ENCODE assay signal across 8 cellular contexts in the genomic region with DNA sequence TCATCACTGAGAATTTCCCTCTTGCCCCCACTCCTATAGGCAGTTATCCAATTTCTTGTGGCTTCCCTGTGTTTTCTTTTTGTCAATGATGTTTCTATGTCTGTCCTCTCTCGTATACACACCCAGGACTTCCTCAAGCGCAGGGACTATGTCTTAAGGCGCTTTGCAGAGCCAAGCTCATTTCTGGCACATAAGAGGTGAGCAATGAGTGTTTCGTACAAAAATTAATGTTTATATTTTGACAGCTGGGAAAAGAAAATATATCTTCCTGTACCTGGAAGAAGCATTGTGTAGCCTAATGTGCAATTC. TPM values are rescaled to one million over a fixed set of nuclear protein-coding genes. Genes with fewer than 3 reads are reported as not detected.
DNase-seq lines count a peak whose midpoint lies in the region; ATAC-seq and TF ChIP-seq lines count a peak whose summit lies in the region.

No MANE protein-coding gene starts in this region.

- TF ChIP-seq RAD21 in neural cell (conservative IDR thresholded peaks at IDR 0.05) = no peak

- no peak for TF ChIP-seq EP300 in neural cell (conservative IDR thresholded peaks at IDR 0.05; ENCODE audit: poor library complexity, severe bottlenecking)

- H3K4me3 ChIP-seq in effector memory CD4-positive, alpha-beta T cell (ENCODE audit: insufficient read depth, low read depth, low read length, poor library complexity, severe bottlenecking) = peak overlapping the region; percentile 79
- peak overlapping the region; percentile 80 for H3K4me3 ChIP-seq in neural cell (ENCODE audit: low read length)

- peak overlapping the region; percentile 99 for H3K4me2 ChIP-seq in neural cell (ENCODE audit: low read length)

- H3K9ac ChIP-seq in neural cell (ENCODE audit: low read length) = peak overlapping the region; percentile 96

- H3K4me1 ChIP-seq in effector memory CD4-positive, alpha-beta T cell (ENCODE audit: control insufficient read depth, insufficient read depth, low read length, poor library complexity, severe bottlenecking) = peaks cover 32% of the 10 kb centered on the region

- peaks cover 16% of the 10 kb centered on the region for H4K20me1 ChIP-seq in neural cell (ENCODE audit: insufficient read depth)

- H3K9me2 ChIP-seq in neural cell (ENCODE audit: insufficient read depth, low read length) = no peaks in the 10 kb centered on the region

- TF ChIP-seq CTCF in neural cell (IDR thresholded peaks at IDR 0.05; ENCODE audit: poor library complexity, severe bottlenecking) = no peak

- TF ChIP-seq POLR2A in GM18505 (IDR thresholded peaks at IDR 0.05; ENCODE audit: borderline replicate concordance, extremely low read depth, insufficient read depth, insufficient read length) = no peak

- H2AFZ ChIP-seq in neural cell (ENCODE audit: low read depth, low read length) = no peak overlapping the region

- DNase-seq in GF-D8 (lab: John Stamatoyannopoulos, UW) (peak; percentile 16), NOMO-1 treated with DMSO at 0.1 percent for 48 hours (lab: John Stamatoyannopoulos, UW; ENCODE audit: unreplicated experiment) (peak; percentile 18), HuH-7.5 (ENCODE audit: low spot score) (no peak), NK-92 (lab: John Stamatoyannopoulos, UW; ENCODE audit: unreplicated experiment) (no peak)
- no peak for DNase-seq in effector memory CD4-positive, alpha-beta T cell

- ATAC-seq in HG02759 (IDR thresholded peaks at IDR 0.05; ENCODE audit: unreplicated experiment) (no peak), GM18505 (IDR thresholded peaks at IDR 0.05; ENCODE audit: unreplicated experiment) (no peak)

- peak overlapping the region; percentile 95 for H3K27ac ChIP-seq in effector memory CD4-positive, alpha-beta T cell (ENCODE audit: insufficient read depth, low read length, poor library complexity, severe bottlenecking)
- peak overlapping the region; percentile 90 for H3K27ac ChIP-seq in neural cell (ENCODE audit: low read length)

- no peaks in the 10 kb centered on the region for H3K9me3 ChIP-seq in effector memory CD4-positive, alpha-beta T cell (ENCODE audit: control insufficient read depth, low read length)
- no peaks in the 10 kb centered on the region for H3K9me3 ChIP-seq in neural cell (ENCODE audit: low read length)

- H3K79me2 ChIP-seq in neural cell (replicated peaks; ENCODE audit: insufficient read depth, low read length) = peaks cover 81% of the 10 kb centered on the region

- no peaks in the 10 kb centered on the region for H3F3A ChIP-seq in neural cell (ENCODE audit: insufficient read depth, low read length, poor library complexity, severe bottlenecking)

- H3K27me3 ChIP-seq in effector memory CD4-positive, alpha-beta T cell (replicated peaks; ENCODE audit: control insufficient read depth, insufficient read depth, low read length, poor library complexity, severe bottlenecking) = no peaks in the 10 kb centered on the region
- no peaks in the 10 kb centered on the region for H3K27me3 ChIP-seq in neural cell (ENCODE audit: insufficient read depth, low read depth, low read length)

- H3K36me3 ChIP-seq in effector memory CD4-positive, alpha-beta T cell (ENCODE audit: control insufficient read depth, insufficient read depth, low read length) = peaks cover 14% of the 10 kb centered on the region
- H3K36me3 ChIP-seq in neural cell (ENCODE audit: insufficient read depth, low read length) = no peaks in the 10 kb centered on the region

TF ChIP-seq in neural cell, 6 proteins besides CTCF, POLR2A, EP300 and RAD21:
- TF ChIP-seq, protein P1, sequence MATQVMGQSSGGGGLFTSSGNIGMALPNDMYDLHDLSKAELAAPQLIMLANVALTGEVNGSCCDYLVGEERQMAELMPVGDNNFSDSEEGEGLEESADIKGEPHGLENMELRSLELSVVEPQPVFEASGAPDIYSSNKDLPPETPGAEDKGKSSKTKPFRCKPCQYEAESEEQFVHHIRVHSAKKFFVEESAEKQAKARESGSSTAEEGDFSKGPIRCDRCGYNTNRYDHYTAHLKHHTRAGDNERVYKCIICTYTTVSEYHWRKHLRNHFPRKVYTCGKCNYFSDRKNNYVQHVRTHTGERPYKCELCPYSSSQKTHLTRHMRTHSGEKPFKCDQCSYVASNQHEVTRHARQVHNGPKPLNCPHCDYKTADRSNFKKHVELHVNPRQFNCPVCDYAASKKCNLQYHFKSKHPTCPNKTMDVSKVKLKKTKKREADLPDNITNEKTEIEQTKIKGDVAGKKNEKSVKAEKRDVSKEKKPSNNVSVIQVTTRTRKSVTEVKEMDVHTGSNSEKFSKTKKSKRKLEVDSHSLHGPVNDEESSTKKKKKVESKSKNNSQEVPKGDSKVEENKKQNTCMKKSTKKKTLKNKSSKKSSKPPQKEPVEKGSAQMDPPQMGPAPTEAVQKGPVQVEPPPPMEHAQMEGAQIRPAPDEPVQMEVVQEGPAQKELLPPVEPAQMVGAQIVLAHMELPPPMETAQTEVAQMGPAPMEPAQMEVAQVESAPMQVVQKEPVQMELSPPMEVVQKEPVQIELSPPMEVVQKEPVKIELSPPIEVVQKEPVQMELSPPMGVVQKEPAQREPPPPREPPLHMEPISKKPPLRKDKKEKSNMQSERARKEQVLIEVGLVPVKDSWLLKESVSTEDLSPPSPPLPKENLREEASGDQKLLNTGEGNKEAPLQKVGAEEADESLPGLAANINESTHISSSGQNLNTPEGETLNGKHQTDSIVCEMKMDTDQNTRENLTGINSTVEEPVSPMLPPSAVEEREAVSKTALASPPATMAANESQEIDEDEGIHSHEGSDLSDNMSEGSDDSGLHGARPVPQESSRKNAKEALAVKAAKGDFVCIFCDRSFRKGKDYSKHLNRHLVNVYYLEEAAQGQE (IDR thresholded peaks at IDR 0.05; ENCODE audit: borderline replicate concordance) = no peak
- TF ChIP-seq EZH2 (IDR thresholded peaks at IDR 0.05; ENCODE audit: borderline replicate concordance, insufficient read depth, low read length, poor library complexity, severe bottlenecking) = no peak
- no peak for TF ChIP-seq POLR2AphosphoS5 (IDR thresholded peaks at IDR 0.05)
- no peak for TF ChIP-seq TAF1 (IDR thresholded peaks at IDR 0.05; ENCODE audit: low read depth)
- no peak for TF ChIP-seq SMC3 (conservative IDR thresholded peaks at IDR 0.05; ENCODE audit: poor library complexity)
- TF ChIP-seq MXI1 (conservative IDR thresholded peaks at IDR 0.05; ENCODE audit: poor library complexity, severe bottlenecking) = no peak
TF ChIP-seq in neural cell: peak in this region for 0.

RNA-seq across cellular contexts. Expression of gene DDX42, which starts 1.0 kb away (rescaled TPM):
- 114 and 115 TPM in 2 replicates for polyA plus RNA-seq in neural cell
- polyA minus RNA-seq in neural cell = 136 and 142 TPM in 2 replicates

RNA-seq across cellular contexts. Expression of gene CCDC47, which starts 1.5 kb away (rescaled TPM):
- polyA plus RNA-seq in neural cell = 47.2 and 49.3 TPM in 2 replicates
- 56.2 and 56.3 TPM in 2 replicates for polyA minus RNA-seq in neural cell

RNA-seq across cellular contexts. Expression of gene STRADA, which starts 33.3 kb away (rescaled TPM):
- polyA plus RNA-seq in neural cell = 15.6 and 18.4 TPM in 2 replicates
- polyA minus RNA-seq in neural cell = 28.7 and 30.6 TPM in 2 replicates

RNA-seq across cellular contexts. Expression of gene PSMC5, which starts 52.3 kb away (rescaled TPM):
- polyA plus RNA-seq in neural cell = 63.1 and 69.5 TPM in 2 replicates
- 67.4 and 69.6 TPM in 2 replicates for polyA minus RNA-seq in neural cell

RNA-seq across cellular contexts. Expression of gene FTSJ3, which starts 52.5 kb away (rescaled TPM):
- polyA plus RNA-seq in neural cell = 23.2 and 25.8 TPM in 2 replicates
- 24.0 and 30.7 TPM in 2 replicates for polyA minus RNA-seq in neural cell

Comparison
In these comparisons a context has a peak if more than half of its experiments do, and no peak if none do; other contexts are left out.
1. DNase-seq: peak in GF-D8 (single experiment) and NOMO-1 treated with DMSO at 0.1 percent for 48 hours (single experiment); none in effector memory CD4-positive, alpha-beta T cell (0 of 3), HuH-7.5 (single experiment) and NK-92 (single experiment).